1 cellular context compared by ENCODE assay signal in genomic region chr11:60183595-60184201, GRCh38.
TF ChIP-seq lines count a peak whose summit lies in the region.

No MANE protein-coding gene starts in this region.

TF ChIP-seq in GM23338, 12 proteins besides CTCF, POLR2A, EP300 and RAD21 (continued from another document):
- no peak for TF ChIP-seq ZNF462 (CRISPR knock-in tag; IDR thresholded peaks at IDR 0.05)
- no peak for TF ChIP-seq ZNF331 (CRISPR knock-in tag; IDR thresholded peaks at IDR 0.05; ENCODE audit: low read depth)
